15 cellular contexts compared by ENCODE assay signal in the genomic region with DNA sequence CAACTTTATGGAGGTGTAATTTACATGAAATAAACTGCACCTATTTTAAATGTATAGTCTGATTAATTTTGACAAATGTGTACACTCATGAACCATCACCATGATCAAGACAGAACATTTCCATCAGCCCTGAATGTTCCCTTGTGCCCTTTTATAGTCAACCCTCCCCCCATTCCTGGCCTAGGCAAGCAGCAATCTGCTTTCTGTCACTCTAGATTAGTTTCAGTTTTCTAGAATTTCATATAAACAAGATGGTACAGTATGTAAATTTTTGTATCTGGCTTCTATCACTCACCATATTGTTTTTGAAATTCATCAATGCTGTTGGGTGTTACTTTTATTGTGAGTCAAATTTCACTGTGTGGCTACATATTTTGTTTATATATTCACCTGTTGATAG.
DNase-seq lines count a peak whose midpoint lies in the region; ATAC-seq and TF ChIP-seq lines count a peak whose summit lies in the region.
"Had no signal": no experiment of that assay in that cellular context is flagged by ENCODE, and none has a peak within 500 bp of the region (broad histone marks: within the 10 kb centered on the region; RNA-seq: fewer than 3 reads in every experiment).

No MANE protein-coding gene starts in this region.

- no peaks in the 10 kb centered on the region for H3K27me3 ChIP-seq in KMS-11 (ENCODE audit: insufficient read depth, low read depth)

- peaks cover 42% of the 10 kb centered on the region for H3K4me1 ChIP-seq in KMS-11 (ENCODE audit: low read depth, poor library complexity, severe bottlenecking)
- H3K4me1 ChIP-seq: Caco-2 had no signal

- intact Hi-C loops in natural killer cell (cut with micrococcal nuclease): no loop called here

- H4K20me1 ChIP-seq in KMS-11 (ENCODE audit: insufficient read depth): no peaks in the 10 kb centered on the region

- no peak for DNase-seq in natural killer cell treated with Interleukin-12 subunit alpha and Interleukin-12 subunit beta and Interleukin-15 and Interleukin-18, amount 100 ng/mL, for 72 hours (ENCODE audit: low spot score)
- DNase-seq in natural killer cell: no peak
- DNase-seq in T-helper 2 cell treated with Interferon-gamma antibody and Interleukin-4, amounts not matched to agents 5 μg/mL and 100 μg/mL, for 36 hours (ENCODE audit: low spot score): no peak
- DNase-seq in activated effector memory CD4-positive, alpha-beta T cell treated with anti-CD3 and anti-CD28 coated beads, Interleukin-2, amount 50 U/mL, for 16 hours: no peak
- DNase-seq: Caco-2; CD8-positive, alpha-beta memory T cell; DND-41; GF-D8; H7 had no signal

- H3K79me2 ChIP-seq in KMS-11 (ENCODE audit: insufficient read depth, low read depth): no peaks in the 10 kb centered on the region

- H3K9ac ChIP-seq in KMS-11: no peak overlapping the region

- H3K27ac Mint-ChIP-seq in natural killer cell treated with Interleukin-12 subunit alpha and Interleukin-12 subunit beta and Interleukin-15 and Interleukin-18, amount 100 ng/mL, for 72 hours: peak overlapping the region; percentile 73 to 87
- H3K27ac Mint-ChIP-seq in natural killer cell: no peak overlapping the region
- H3K27ac Mint-ChIP-seq in activated T-helper 17 cell treated with anti-CD3 and anti-CD28 coated beads, Interleukin-2, amount 50 U/mL, for 72 hours: no peak overlapping the region
- H3K27ac Mint-ChIP-seq in T-helper 2 cell treated with Interferon-gamma antibody and Interleukin-4, amounts not matched to agents 5 μg/mL and 100 μg/mL, for 36 hours: no peak overlapping the region
- H3K27ac Mint-ChIP-seq: CD14-positive monocyte, GM23338, IgD-negative memory B cell had no signal

- no peaks in the 10 kb centered on the region for H3K36me3 ChIP-seq in KMS-11 (ENCODE audit: insufficient read depth)

- TF ChIP-seq CTCF in natural killer cell (IDR thresholded peaks at IDR 0.05) (no peak), KMS-11 (conservative IDR thresholded peaks at IDR 0.05; ENCODE audit: low read depth, low read length) (no peak)

- H3K27ac ChIP-seq in KMS-11: no peak overlapping the region

- H3K4me3 ChIP-seq in KMS-11 (IDR thresholded peaks at IDR 0.05; ENCODE audit: insufficient read depth, low read depth, low read length): no peak overlapping the region
- H3K4me3 ChIP-seq: GM23338 had no signal

- peaks cover 9% of the 10 kb centered on the region for H3K36me3 Mint-ChIP-seq in natural killer cell treated with Interleukin-12 subunit alpha and Interleukin-12 subunit beta and Interleukin-15 and Interleukin-18, amount 100 ng/mL, for 72 hours
- no peaks in the 10 kb centered on the region for H3K36me3 Mint-ChIP-seq in natural killer cell
- H3K36me3 Mint-ChIP-seq in activated T-helper 17 cell treated with anti-CD3 and anti-CD28 coated beads, Interleukin-2, amount 50 U/mL, for 72 hours (ENCODE audit: low read depth): no peaks in the 10 kb centered on the region
- no peaks in the 10 kb centered on the region for H3K36me3 Mint-ChIP-seq in T-helper 2 cell treated with Interferon-gamma antibody and Interleukin-4, amounts not matched to agents 5 μg/mL and 100 μg/mL, for 36 hours (ENCODE audit: low read depth)
- H3K36me3 Mint-ChIP-seq: CD14-positive monocyte; CD8-positive, alpha-beta memory T cell; IgD-negative memory B cell had no signal

- peaks cover 3% of the 10 kb centered on the region for H3K9me3 Mint-ChIP-seq in natural killer cell treated with Interleukin-12 subunit alpha and Interleukin-12 subunit beta and Interleukin-15 and Interleukin-18, amount 100 ng/mL, for 72 hours
- H3K9me3 Mint-ChIP-seq in natural killer cell: no peaks in the 10 kb centered on the region
- H3K9me3 Mint-ChIP-seq in activated T-helper 17 cell treated with anti-CD3 and anti-CD28 coated beads, Interleukin-2, amount 50 U/mL, for 72 hours: no peaks in the 10 kb centered on the region
- no peaks in the 10 kb centered on the region for H3K9me3 Mint-ChIP-seq in T-helper 2 cell treated with Interferon-gamma antibody and Interleukin-4, amounts not matched to agents 5 μg/mL and 100 μg/mL, for 36 hours
- H3K9me3 Mint-ChIP-seq: CD8-positive, alpha-beta memory T cell; GM23338; IgD-negative memory B cell had no signal

- H3K4me2 ChIP-seq in KMS-11: peak overlapping the region; percentile 76
- H3K4me2 ChIP-seq: GM23338 had no signal

- no peak for ATAC-seq in natural killer cell treated with Interleukin-12 subunit alpha and Interleukin-12 subunit beta and Interleukin-15 and Interleukin-18, amount 100 ng/mL, for 72 hours
- ATAC-seq in natural killer cell (no peak), GM21786 (IDR thresholded peaks at IDR 0.05; ENCODE audit: unreplicated experiment) (no peak)
- no peak for ATAC-seq in activated T-helper 17 cell treated with anti-CD3 and anti-CD28 coated beads, Interleukin-2, amount 50 U/mL, for 72 hours (replicated peaks)
- ATAC-seq: GM23338 had no signal

- peaks cover 15 to 36% of the 10 kb centered on the region in 2 donors for H3K4me1 Mint-ChIP-seq in natural killer cell treated with Interleukin-12 subunit alpha and Interleukin-12 subunit beta and Interleukin-15 and Interleukin-18, amount 100 ng/mL, for 72 hours (ENCODE audit: low read depth in 2 of 2)
- peaks cover 8 to 11% of the 10 kb centered on the region in 2 donors for H3K4me1 Mint-ChIP-seq in natural killer cell
- H3K4me1 Mint-ChIP-seq in activated T-helper 17 cell treated with anti-CD3 and anti-CD28 coated beads, Interleukin-2, amount 50 U/mL, for 72 hours: peaks cover 8% of the 10 kb centered on the region
- H3K4me1 Mint-ChIP-seq in T-helper 2 cell treated with Interferon-gamma antibody and Interleukin-4, amounts not matched to agents 5 μg/mL and 100 μg/mL, for 36 hours (ENCODE audit: low read depth): peaks cover 14% of the 10 kb centered on the region
- H3K4me1 Mint-ChIP-seq: CD14-positive monocyte, GM23338, IgD-negative memory B cell had no signal

- peak overlapping the region; percentile 84 for H3K4me3 Mint-ChIP-seq in natural killer cell treated with Interleukin-12 subunit alpha and Interleukin-12 subunit beta and Interleukin-15 and Interleukin-18, amount 100 ng/mL, for 72 hours
- H3K4me3 Mint-ChIP-seq in natural killer cell: no peak overlapping the region
- peak overlapping the region; percentile 57 for H3K4me3 Mint-ChIP-seq in activated T-helper 17 cell treated with anti-CD3 and anti-CD28 coated beads, Interleukin-2, amount 50 U/mL, for 72 hours
- H3K4me3 Mint-ChIP-seq in T-helper 2 cell treated with Interferon-gamma antibody and Interleukin-4, amounts not matched to agents 5 μg/mL and 100 μg/mL, for 36 hours: no peak overlapping the region
- H3K4me3 Mint-ChIP-seq: CD14-positive monocyte, GM23338, IgD-negative memory B cell had no signal

- no peak overlapping the region for H2AFZ ChIP-seq in KMS-11 (ENCODE audit: low read depth)
- H2AFZ ChIP-seq: GM23338 had no signal

- peaks cover 0 to 17% of the 10 kb centered on the region in 2 donors for H3K27me3 Mint-ChIP-seq in natural killer cell treated with Interleukin-12 subunit alpha and Interleukin-12 subunit beta and Interleukin-15 and Interleukin-18, amount 100 ng/mL, for 72 hours
- H3K27me3 Mint-ChIP-seq in natural killer cell (ENCODE audit: low read depth in 2 of 2): peaks cover 0 to 14% of the 10 kb centered on the region in 2 donors
- H3K27me3 Mint-ChIP-seq in activated T-helper 17 cell treated with anti-CD3 and anti-CD28 coated beads, Interleukin-2, amount 50 U/mL, for 72 hours: peaks cover 3% of the 10 kb centered on the region
- peaks cover 47% of the 10 kb centered on the region for H3K27me3 Mint-ChIP-seq in T-helper 2 cell treated with Interferon-gamma antibody and Interleukin-4, amounts not matched to agents 5 μg/mL and 100 μg/mL, for 36 hours (ENCODE audit: low read depth)

Comparison
In these comparisons a context has a peak if more than half of its experiments do, and no peak if none do; other contexts are left out.
1. H3K27ac Mint-ChIP-seq: peak in natural killer cell treated with Interleukin-12 subunit alpha and Interleukin-12 subunit beta and Interleukin-15 and Interleukin-18, amount 100 ng/mL, for 72 hours (2 of 2); none in natural killer cell (0 of 2), activated T-helper 17 cell treated with anti-CD3 and anti-CD28 coated beads, Interleukin-2, amount 50 U/mL, for 72 hours (single experiment) and T-helper 2 cell treated with Interferon-gamma antibody and Interleukin-4, amounts not matched to agents 5 μg/mL and 100 μg/mL, for 36 hours (single experiment).
2. H3K4me3 Mint-ChIP-seq: peak in natural killer cell treated with Interleukin-12 subunit alpha and Interleukin-12 subunit beta and Interleukin-15 and Interleukin-18, amount 100 ng/mL, for 72 hours (single experiment) and activated T-helper 17 cell treated with anti-CD3 and anti-CD28 coated beads, Interleukin-2, amount 50 U/mL, for 72 hours (single experiment); none in natural killer cell (single experiment) and T-helper 2 cell treated with Interferon-gamma antibody and Interleukin-4, amounts not matched to agents 5 μg/mL and 100 μg/mL, for 36 hours (single experiment).